In genomic region chr2:215790548-215791421, GRCh38 we compare ENCODE assay signal across 13 cellular contexts.
"Had no signal": no experiment of that assay in that cellular context is flagged by ENCODE, and none has a peak within 500 bp of the region (broad histone marks: within the 10 kb centered on the region; RNA-seq: fewer than 3 reads in every experiment).

No MANE protein-coding gene starts in this region.

- H3K36me3 Mint-ChIP-seq: activated CD8-positive, alpha-beta memory T cell treated with anti-CD3 and anti-CD28 coated beads, Interleukin-2, amount 10 ng/mL, durations not matched to agents 7 days and 5 days; activated naive CD4-positive, alpha-beta T cell treated with anti-CD3 and anti-CD28 coated beads, Interleukin-2, amount 50 U/mL, for 24 hours had no signal

- H3K4me3 ChIP-seq: body of pancreas, thoracic aorta had no signal

- H3K4me3 Mint-ChIP-seq: activated CD8-positive, alpha-beta memory T cell treated with anti-CD3 and anti-CD28 coated beads, Interleukin-2, amount 10 ng/mL, durations not matched to agents 7 days and 5 days; activated naive CD4-positive, alpha-beta T cell treated with anti-CD3 and anti-CD28 coated beads, Interleukin-2, amount 50 U/mL, for 24 hours; activated T-cell treated with anti-CD3 and anti-CD28 coated beads, Interleukin-2, amount 50 U/mL, for 24 hours; stimulated activated naive CD8-positive, alpha-beta T cell treated with anti-CD3 and anti-CD28 coated beads, Interleukin-15, amount 100 ng/mL, for 72 hours had no signal

- H3K27me3 Mint-ChIP-seq: activated naive CD4-positive, alpha-beta T cell treated with anti-CD3 and anti-CD28 coated beads, Interleukin-2, amount 50 U/mL, for 24 hours; activated T-cell treated with anti-CD3 and anti-CD28 coated beads, Interleukin-2, amount 50 U/mL, for 24 hours had no signal

- H3K27me3 ChIP-seq: body of pancreas had no signal

- H3K9me3 ChIP-seq: body of pancreas, thoracic aorta had no signal

- DNase-seq: activated CD8-positive, alpha-beta memory T cell treated with anti-CD3 and anti-CD28 coated beads, Interleukin-2, amount 10 ng/mL, durations not matched to agents 7 days and 5 days; activated effector memory CD4-positive, alpha-beta T cell treated with Interleukin-2 at 50 U/mL for 16 hours; activated T-cell treated with anti-CD3 and anti-CD28 coated beads, Interleukin-2, amount 50 U/mL, for 24 hours; amniotic stem cell; body of pancreas; dermis blood vessel endothelial cell; head of caudate nucleus; mammary epithelial cell; retina; stimulated activated CD4-positive, alpha-beta T cell treated with anti-CD3 and anti-CD28 coated beads, Interleukin-4, amount 100 ng/mL, for 4 hours; stimulated activated naive CD8-positive, alpha-beta T cell treated with anti-CD3 and anti-CD28 coated beads, Interleukin-15, amount 100 ng/mL, for 72 hours had no signal

- H3K36me3 ChIP-seq: thoracic aorta had no signal

- H3K4me1 Mint-ChIP-seq: activated naive CD4-positive, alpha-beta T cell treated with anti-CD3 and anti-CD28 coated beads, Interleukin-2, amount 50 U/mL, for 24 hours had no signal

- H3K9me3 Mint-ChIP-seq: activated naive CD4-positive, alpha-beta T cell treated with anti-CD3 and anti-CD28 coated beads, Interleukin-2, amount 50 U/mL, for 24 hours; activated T-cell treated with anti-CD3 and anti-CD28 coated beads, Interleukin-2, amount 50 U/mL, for 24 hours; stimulated activated naive CD8-positive, alpha-beta T cell treated with anti-CD3 and anti-CD28 coated beads, Interleukin-15, amount 100 ng/mL, for 72 hours had no signal

- H3K27ac Mint-ChIP-seq: activated CD8-positive, alpha-beta memory T cell treated with anti-CD3 and anti-CD28 coated beads, Interleukin-2, amount 10 ng/mL, durations not matched to agents 7 days and 5 days; activated naive CD4-positive, alpha-beta T cell treated with anti-CD3 and anti-CD28 coated beads, Interleukin-2, amount 50 U/mL, for 24 hours; activated T-cell treated with anti-CD3 and anti-CD28 coated beads, Interleukin-2, amount 50 U/mL, for 24 hours; stimulated activated naive CD8-positive, alpha-beta T cell treated with anti-CD3 and anti-CD28 coated beads, Interleukin-15, amount 100 ng/mL, for 72 hours had no signal

- H3K27ac ChIP-seq: body of pancreas, thoracic aorta had no signal

- H3K4me1 ChIP-seq: body of pancreas had no signal
